25 cellular contexts compared by ENCODE assay signal in the genomic region with DNA sequence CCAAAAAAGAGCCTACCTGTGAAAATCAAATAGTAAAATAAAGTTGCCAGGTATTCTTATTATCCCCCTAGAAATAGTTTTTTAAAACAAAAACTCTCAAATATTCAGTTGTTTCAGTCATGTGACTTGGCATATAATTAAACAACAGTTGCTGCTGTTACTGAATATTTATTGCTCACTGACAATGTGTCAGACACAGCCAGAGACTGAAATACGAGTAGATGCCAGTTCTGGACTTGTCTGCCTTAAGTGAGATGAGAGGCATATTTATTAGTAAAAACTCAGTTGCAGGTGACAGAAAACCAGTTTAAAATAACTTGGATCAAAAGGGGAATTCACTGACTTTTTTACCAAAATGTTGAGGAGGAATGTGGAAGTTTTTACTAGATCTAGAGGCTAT.
DNase-seq lines count a peak whose midpoint lies in the region; ATAC-seq, FAIRE-seq and TF ChIP-seq lines count a peak whose summit lies in the region.
"Had no signal": no experiment of that assay in that cellular context is flagged by ENCODE, and none has a peak within 500 bp of the region (broad histone marks: within the 10 kb centered on the region; RNA-seq: fewer than 3 reads in every experiment).

No MANE protein-coding gene starts in this region.

- in situ Hi-C loops in K562 (cut with MboI) = no loop called here

- no peak overlapping the region for H3K4me2 ChIP-seq in K562 (ENCODE audit: insufficient read depth, low read length)
- H3K4me2 ChIP-seq: BLaER1 treated with 17β-estradiol and CSF1 and Interleukin-3, amounts not matched to agents 10 nM and 100 nM; SK-N-SH had no signal

- WGBS in K562 (ENCODE audit: insufficient coverage, low coverage, missing lambda C conversion rate) = 0% methylated on average over 1 of the region's 1 CpG

- H3K27me3 ChIP-seq in K562 (ENCODE audit: control insufficient read depth in 2 of 2, insufficient read depth in 2 of 2, low read length in 2 of 2) (peaks cover 14 to 41% of the 10 kb centered on the region in 2 experiments), foreskin keratinocyte (no peaks in the 10 kb centered on the region)
- H3K27me3 ChIP-seq: BLaER1 treated with 17β-estradiol and CSF1 and Interleukin-3, amounts not matched to agents 10 nM and 100 nM had no signal

- POLR2A ChIA-PET in K562 (lab: Yijun Ruan, JAX) = no interaction called here

- CTCF ChIA-PET in K562 (lab: Yijun Ruan, JAX; ENCODE audit: low intra/inter-chr PET ratio) = no interaction called here

- ATAC-seq in K562 (no peak), foreskin keratinocyte (no peak)

- H3K4me1 ChIP-seq in K562 (replicated peaks in 1 of 2; ENCODE audit: control insufficient read depth in 2 of 2, insufficient read depth in 2 of 2, low read length in 2 of 2) (no peaks in the 10 kb centered on the region), foreskin keratinocyte (no peaks in the 10 kb centered on the region)
- H3K4me1 ChIP-seq: BLaER1 treated with 17β-estradiol and CSF1 and Interleukin-3, amounts not matched to agents 10 nM and 100 nM; Caco-2 had no signal

- no peaks in the 10 kb centered on the region for H3K79me2 ChIP-seq in K562 (ENCODE audit: control insufficient read depth, insufficient read depth, low read length)

- TF ChIP-seq EP300 in K562 (IDR thresholded peaks at IDR 0.05; ENCODE audit: low read length) = no peak

- no peak overlapping the region for H3K9ac ChIP-seq in K562 (ENCODE audit: insufficient read depth in 1 of 2, low read depth in 2 of 2, low read length in 2 of 2)
- H3K9ac ChIP-seq: BLaER1 treated with 17β-estradiol and CSF1 and Interleukin-3, amounts not matched to agents 10 nM and 100 nM; SK-N-SH had no signal

- TF ChIP-seq CTCF in K562 (IDR thresholded peaks at IDR 0.05 in 2 of 3, conservative IDR thresholded peaks at IDR 0.05 in 1 of 3; ENCODE audit: insufficient read depth in 2 of 3, low read depth in 1 of 3, low read length in 3 of 3) (no peak), foreskin keratinocyte (conservative IDR thresholded peaks at IDR 0.05) (no peak)

- no peaks in the 10 kb centered on the region for H3K36me3 ChIP-seq in K562 (ENCODE audit: control insufficient read depth, insufficient read depth, low read length)
- H3K36me3 ChIP-seq: BLaER1 treated with 17β-estradiol and CSF1 and Interleukin-3, amounts not matched to agents 10 nM and 100 nM had no signal

- H3K9me1 ChIP-seq in K562 (ENCODE audit: control insufficient read depth, insufficient read depth, low read length) = no peaks in the 10 kb centered on the region

- H3K27ac ChIP-seq in K562 (ENCODE audit: extremely low read depth, low read depth, low read length) = no peak overlapping the region
- H3K27ac ChIP-seq in substantia nigra (ENCODE audit: low read depth, low read length, poor library complexity, severe bottlenecking) = no peak overlapping the region
- no peak overlapping the region for H3K27ac ChIP-seq in foreskin keratinocyte
- H3K27ac ChIP-seq: 22Rv1; BLaER1 treated with 17β-estradiol and CSF1 and Interleukin-3, amounts not matched to agents 10 nM and 100 nM; RWPE1 had no signal

- intact Hi-C loops in K562 (cut with micrococcal nuclease) = no loop called here

- BruUV-seq in K562 (replicated peaks; lab: Mats Ljungman, UMichigan) = no TSS peak

- FAIRE-seq in K562 (lab: Jason Lieb, UNC) = no peak
- FAIRE-seq: G401.6, H54 had no signal

- no peak for TF ChIP-seq RAD21 in K562 (CRISPR knock-in tag; conservative IDR thresholded peaks at IDR 0.05 in 1 of 2, IDR thresholded peaks at IDR 0.05 in 1 of 2)

- TF ChIP-seq POLR2A in K562 (conservative IDR thresholded peaks at IDR 0.05) = no peak

- H4K20me1 ChIP-seq in K562 (replicated peaks; ENCODE audit: control insufficient read depth, insufficient read depth, low read length) = no peaks in the 10 kb centered on the region
- H4K20me1 ChIP-seq: BLaER1 treated with 17β-estradiol and CSF1 and Interleukin-3, amounts not matched to agents 10 nM and 100 nM had no signal

- H2AFZ ChIP-seq in K562 (ENCODE audit: low read depth, low read length) = no peak overlapping the region

- DNase-seq in DMS 273 (lab: John Stamatoyannopoulos, UW; ENCODE audit: unreplicated experiment) = peak; percentile 69
- DNase-seq in DMS 273 treated with DMSO at 0.1 percent for 48 hours (lab: John Stamatoyannopoulos, UW) = no peak
- DNase-seq in NCI-H2171 (lab: John Stamatoyannopoulos, UW) = peak; percentile 63
- no peak for DNase-seq in K562 (ENCODE audit: extremely low read depth in 1 of 4, low spot score in 3 of 4)
- DNase-seq in myocyte (ENCODE audit: low read depth) = peak; percentile 38
- DNase-seq in substantia nigra (lab: John Stamatoyannopoulos, UW) = no peak
- DNase-seq in activated effector memory CD4-positive, alpha-beta T cell treated with anti-CD3 and anti-CD28 coated beads, Interleukin-2, amount 50 U/mL, for 16 hours = no peak
- DNase-seq in foreskin keratinocyte = no peak
- DNase-seq: ACHN; Caco-2; CD4-positive, alpha-beta memory T cell; HFFc6; KG1; NCI-H1092 treated with DMSO at 0.1 percent for 48 hours; NCI-H1436 treated with DMSO at 0.1 percent for 48 hours; NCI-H2029 treated with DMSO at 0.1 percent for 48 hours; NCI-H226; NCI-H526 treated with DMSO at 0.1 percent for 48 hours; SHP77 treated with DMSO at 0.1 percent for 48 hours; SK-N-SH had no signal

- H3K9me3 ChIP-seq in K562 (replicated peaks; ENCODE audit: control insufficient read depth, insufficient read depth, low read depth, low read length) = no peaks in the 10 kb centered on the region
- H3K9me3 ChIP-seq: Caco-2, SK-N-SH had no signal

- H3K4me3 ChIP-seq in K562 = no peak overlapping the region
- H3K4me3 ChIP-seq: BLaER1 treated with 17β-estradiol and CSF1 and Interleukin-3, amounts not matched to agents 10 nM and 100 nM had no signal

TF ChIP-seq in K562, 482 proteins besides CTCF, POLR2A, EP300 and RAD21:
- TF ChIP-seq, protein P1, sequence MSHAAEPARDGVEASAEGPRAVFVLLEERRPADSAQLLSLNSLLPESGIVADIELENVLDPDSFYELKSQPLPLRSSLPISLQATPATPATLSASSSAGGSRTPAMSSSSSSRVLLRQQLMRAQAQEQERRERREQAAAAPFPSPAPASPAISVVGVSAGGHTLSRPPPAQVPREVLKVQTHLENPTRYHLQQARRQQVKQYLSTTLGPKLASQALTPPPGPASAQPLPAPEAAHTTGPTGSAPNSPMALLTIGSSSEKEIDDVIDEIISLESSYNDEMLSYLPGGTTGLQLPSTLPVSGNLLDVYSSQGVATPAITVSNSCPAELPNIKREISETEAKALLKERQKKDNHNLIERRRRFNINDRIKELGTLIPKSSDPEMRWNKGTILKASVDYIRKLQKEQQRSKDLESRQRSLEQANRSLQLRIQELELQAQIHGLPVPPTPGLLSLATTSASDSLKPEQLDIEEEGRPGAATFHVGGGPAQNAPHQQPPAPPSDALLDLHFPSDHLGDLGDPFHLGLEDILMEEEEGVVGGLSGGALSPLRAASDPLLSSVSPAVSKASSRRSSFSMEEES (CRISPR knock-in tag; IDR thresholded peaks at IDR 0.05) = peak; percentile 66; the same call in 1 of the 2 replicates
- no peak for TF ChIP-seq GABPA (tag; conservative IDR thresholded peaks at IDR 0.05; ENCODE audit: low read depth)
- TF ChIP-seq, protein P2, sequence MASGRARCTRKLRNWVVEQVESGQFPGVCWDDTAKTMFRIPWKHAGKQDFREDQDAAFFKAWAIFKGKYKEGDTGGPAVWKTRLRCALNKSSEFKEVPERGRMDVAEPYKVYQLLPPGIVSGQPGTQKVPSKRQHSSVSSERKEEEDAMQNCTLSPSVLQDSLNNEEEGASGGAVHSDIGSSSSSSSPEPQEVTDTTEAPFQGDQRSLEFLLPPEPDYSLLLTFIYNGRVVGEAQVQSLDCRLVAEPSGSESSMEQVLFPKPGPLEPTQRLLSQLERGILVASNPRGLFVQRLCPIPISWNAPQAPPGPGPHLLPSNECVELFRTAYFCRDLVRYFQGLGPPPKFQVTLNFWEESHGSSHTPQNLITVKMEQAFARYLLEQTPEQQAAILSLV (tag; IDR thresholded peaks at IDR 0.05) = no peak

Comparison
In these comparisons a context has a peak if more than half of its experiments do, and no peak if none do; other contexts are left out.
1. DNase-seq: peak in DMS 273 (single experiment), NCI-H2171 (single experiment) and myocyte (single experiment); none in DMS 273 treated with DMSO at 0.1 percent for 48 hours (single experiment), K562 (0 of 4), substantia nigra (0 of 49), activated effector memory CD4-positive, alpha-beta T cell treated with anti-CD3 and anti-CD28 coated beads, Interleukin-2, amount 50 U/mL, for 16 hours (single experiment) and foreskin keratinocyte (0 of 2).